1 cellular context compared by ENCODE assay signal in genomic region chr16:69943241-69943970, GRCh38. TPM values are rescaled to one million over a fixed set of nuclear protein-coding genes. Genes with fewer than 3 reads are reported as not detected.
"Had no signal": no experiment of that assay in that cellular context is flagged by ENCODE, and none has a peak within 500 bp of the region (broad histone marks: within the 10 kb centered on the region; RNA-seq: fewer than 3 reads in every experiment).

No MANE protein-coding gene starts in this region.

RNA-seq across cellular contexts. Expression of gene CLEC18A, which starts 7.7 kb away (rescaled TPM):
- polyA plus RNA-seq: naive thymus-derived CD4-positive, alpha-beta T cell had no signal
